In the genomic region with DNA sequence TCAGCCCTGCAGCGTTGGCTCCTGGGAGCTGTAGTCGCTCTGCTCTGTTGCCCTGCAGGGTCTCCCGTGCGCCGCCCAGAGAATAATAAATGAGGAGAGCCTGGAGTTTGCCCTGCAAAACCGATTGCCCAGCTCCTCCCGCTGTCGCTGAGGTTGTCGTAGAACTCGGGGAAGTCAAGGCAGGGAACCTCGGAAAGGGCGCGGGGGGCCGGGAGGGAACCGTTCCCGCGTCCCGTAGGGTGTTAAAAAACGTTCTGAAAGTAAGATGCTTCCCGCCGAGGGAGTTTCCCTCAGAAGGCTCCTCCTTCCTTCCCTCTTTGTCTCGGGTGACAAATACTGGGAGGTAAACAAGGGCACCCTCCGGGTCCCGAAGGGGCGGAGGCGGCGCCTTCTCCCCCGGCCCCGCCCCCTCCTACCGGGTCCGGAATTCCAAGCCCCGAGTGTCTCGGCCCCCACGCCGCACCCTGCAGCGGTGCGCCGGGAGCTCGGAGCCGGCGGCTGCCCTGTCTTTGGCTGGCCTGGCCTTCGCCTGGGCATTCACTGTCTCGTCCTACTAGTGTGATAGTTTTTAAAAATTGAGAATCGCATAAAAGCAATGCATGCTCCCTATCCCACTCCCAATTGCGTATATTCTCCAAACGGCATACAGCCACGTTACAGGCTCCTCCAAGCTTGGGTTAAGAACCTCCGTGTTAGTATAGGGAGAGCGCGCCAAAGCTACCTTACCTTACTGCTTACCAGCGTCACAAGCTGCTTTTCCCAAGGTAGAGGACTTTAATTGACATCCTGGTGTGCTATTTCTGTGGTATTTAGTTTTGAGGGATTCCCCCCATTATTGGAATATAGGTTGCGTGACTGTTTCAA, we compare ENCODE assay signal across 1 cellular context.
A peak's percentile ranks its signal among the peaks of the same experiment; 100 is the strongest.
TF ChIP-seq lines count a peak whose summit lies in the region.

No MANE protein-coding gene starts in this region.

TF ChIP-seq in HepG2, 621 proteins besides CTCF, POLR2A, EP300 and RAD21 (continued from another document and continues in another):
- TF ChIP-seq, protein P1, sequence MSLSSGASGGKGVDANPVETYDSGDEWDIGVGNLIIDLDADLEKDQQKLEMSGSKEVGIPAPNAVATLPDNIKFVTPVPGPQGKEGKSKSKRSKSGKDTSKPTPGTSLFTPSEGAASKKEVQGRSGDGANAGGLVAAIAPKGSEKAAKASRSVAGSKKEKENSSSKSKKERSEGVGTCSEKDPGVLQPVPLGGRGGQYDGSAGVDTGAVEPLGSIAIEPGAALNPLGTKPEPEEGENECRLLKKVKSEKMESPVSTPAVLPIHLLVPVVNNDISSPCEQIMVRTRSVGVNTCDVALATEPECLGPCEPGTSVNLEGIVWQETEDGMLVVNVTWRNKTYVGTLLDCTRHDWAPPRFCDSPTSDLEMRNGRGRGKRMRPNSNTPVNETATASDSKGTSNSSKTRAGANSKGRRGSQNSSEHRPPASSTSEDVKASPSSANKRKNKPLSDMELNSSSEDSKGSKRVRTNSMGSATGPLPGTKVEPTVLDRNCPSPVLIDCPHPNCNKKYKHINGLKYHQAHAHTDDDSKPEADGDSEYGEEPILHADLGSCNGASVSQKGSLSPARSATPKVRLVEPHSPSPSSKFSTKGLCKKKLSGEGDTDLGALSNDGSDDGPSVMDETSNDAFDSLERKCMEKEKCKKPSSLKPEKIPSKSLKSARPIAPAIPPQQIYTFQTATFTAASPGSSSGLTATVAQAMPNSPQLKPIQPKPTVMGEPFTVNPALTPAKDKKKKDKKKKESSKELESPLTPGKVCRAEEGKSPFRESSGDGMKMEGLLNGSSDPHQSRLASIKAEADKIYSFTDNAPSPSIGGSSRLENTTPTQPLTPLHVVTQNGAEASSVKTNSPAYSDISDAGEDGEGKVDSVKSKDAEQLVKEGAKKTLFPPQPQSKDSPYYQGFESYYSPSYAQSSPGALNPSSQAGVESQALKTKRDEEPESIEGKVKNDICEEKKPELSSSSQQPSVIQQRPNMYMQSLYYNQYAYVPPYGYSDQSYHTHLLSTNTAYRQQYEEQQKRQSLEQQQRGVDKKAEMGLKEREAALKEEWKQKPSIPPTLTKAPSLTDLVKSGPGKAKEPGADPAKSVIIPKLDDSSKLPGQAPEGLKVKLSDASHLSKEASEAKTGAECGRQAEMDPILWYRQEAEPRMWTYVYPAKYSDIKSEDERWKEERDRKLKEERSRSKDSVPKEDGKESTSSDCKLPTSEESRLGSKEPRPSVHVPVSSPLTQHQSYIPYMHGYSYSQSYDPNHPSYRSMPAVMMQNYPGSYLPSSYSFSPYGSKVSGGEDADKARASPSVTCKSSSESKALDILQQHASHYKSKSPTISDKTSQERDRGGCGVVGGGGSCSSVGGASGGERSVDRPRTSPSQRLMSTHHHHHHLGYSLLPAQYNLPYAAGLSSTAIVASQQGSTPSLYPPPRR (CRISPR knock-in tag; IDR thresholded peaks at IDR 0.05; ENCODE audit: borderline replicate concordance), result no peak
- TF ChIP-seq NCOA2 (CRISPR knock-in tag; IDR thresholded peaks at IDR 0.05), result no peak
- TF ChIP-seq BORCS8-MEF2B (CRISPR knock-in tag; IDR thresholded peaks at IDR 0.05), result no peak
- TF ChIP-seq ZNF143 (CRISPR knock-in tag; IDR thresholded peaks at IDR 0.05), result peak; percentile 82; the same call in 1 of the 2 replicates
- TF ChIP-seq, protein P2, sequence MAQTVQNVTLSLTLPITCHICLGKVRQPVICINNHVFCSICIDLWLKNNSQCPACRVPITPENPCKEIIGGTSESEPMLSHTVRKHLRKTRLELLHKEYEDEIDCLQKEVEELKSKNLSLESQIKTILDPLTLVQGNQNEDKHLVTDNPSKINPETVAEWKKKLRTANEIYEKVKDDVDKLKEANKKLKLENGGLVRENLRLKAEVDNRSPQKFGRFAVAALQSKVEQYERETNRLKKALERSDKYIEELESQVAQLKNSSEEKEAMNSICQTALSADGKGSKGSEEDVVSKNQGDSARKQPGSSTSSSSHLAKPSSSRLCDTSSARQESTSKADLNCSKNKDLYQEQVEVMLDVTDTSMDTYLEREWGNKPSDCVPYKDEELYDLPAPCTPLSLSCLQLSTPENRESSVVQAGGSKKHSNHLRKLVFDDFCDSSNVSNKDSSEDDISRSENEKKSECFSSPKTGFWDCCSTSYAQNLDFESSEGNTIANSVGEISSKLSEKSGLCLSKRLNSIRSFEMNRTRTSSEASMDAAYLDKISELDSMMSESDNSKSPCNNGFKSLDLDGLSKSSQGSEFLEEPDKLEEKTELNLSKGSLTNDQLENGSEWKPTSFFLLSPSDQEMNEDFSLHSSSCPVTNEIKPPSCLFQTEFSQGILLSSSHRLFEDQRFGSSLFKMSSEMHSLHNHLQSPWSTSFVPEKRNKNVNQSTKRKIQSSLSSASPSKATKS (CRISPR knock-in tag; IDR thresholded peaks at IDR 0.05), result no peak
- no peak; the same call in 1 of the 2 replicates for TF ChIP-seq NAIF1 (CRISPR knock-in tag; IDR thresholded peaks at IDR 0.05; ENCODE audit: borderline replicate concordance)
- TF ChIP-seq ZNF589 (CRISPR knock-in tag; conservative IDR thresholded peaks at IDR 0.05), result no peak
- TF ChIP-seq ZNF296 (CRISPR knock-in tag; conservative IDR thresholded peaks at IDR 0.05), result no peak
- no peak for TF ChIP-seq FOXP1 (IDR thresholded peaks at IDR 0.05)
- TF ChIP-seq FOXP1 (CRISPR knock-in tag; IDR thresholded peaks at IDR 0.05), result peak; percentile 13; the same call in 1 of the 2 replicates
- TF ChIP-seq PAF1 (CRISPR knock-in tag; IDR thresholded peaks at IDR 0.05), result no peak
- TF ChIP-seq, protein P3, sequence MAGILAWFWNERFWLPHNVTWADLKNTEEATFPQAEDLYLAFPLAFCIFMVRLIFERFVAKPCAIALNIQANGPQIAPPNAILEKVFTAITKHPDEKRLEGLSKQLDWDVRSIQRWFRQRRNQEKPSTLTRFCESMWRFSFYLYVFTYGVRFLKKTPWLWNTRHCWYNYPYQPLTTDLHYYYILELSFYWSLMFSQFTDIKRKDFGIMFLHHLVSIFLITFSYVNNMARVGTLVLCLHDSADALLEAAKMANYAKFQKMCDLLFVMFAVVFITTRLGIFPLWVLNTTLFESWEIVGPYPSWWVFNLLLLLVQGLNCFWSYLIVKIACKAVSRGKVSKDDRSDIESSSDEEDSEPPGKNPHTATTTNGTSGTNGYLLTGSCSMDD (CRISPR knock-in tag; IDR thresholded peaks at IDR 0.05), result no peak
- TF ChIP-seq, protein P4, sequence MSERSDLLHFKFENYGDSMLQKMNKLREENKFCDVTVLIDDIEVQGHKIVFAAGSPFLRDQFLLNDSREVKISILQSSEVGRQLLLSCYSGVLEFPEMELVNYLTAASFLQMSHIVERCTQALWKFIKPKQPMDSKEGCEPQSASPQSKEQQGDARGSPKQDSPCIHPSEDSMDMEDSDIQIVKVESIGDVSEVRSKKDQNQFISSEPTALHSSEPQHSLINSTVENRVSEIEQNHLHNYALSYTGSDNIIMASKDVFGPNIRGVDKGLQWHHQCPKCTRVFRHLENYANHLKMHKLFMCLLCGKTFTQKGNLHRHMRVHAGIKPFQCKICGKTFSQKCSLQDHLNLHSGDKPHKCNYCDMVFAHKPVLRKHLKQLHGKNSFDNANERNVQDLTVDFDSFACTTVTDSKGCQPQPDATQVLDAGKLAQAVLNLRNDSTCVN (CRISPR knock-in tag; IDR thresholded peaks at IDR 0.05; ENCODE audit: borderline replicate concordance), result no peak
- no peak for TF ChIP-seq TAF1 (CRISPR knock-in tag; IDR thresholded peaks at IDR 0.05)
- TF ChIP-seq, protein P5, sequence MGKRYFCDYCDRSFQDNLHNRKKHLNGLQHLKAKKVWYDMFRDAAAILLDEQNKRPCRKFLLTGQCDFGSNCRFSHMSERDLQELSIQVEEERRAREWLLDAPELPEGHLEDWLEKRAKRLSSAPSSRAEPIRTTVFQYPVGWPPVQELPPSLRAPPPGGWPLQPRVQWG (CRISPR knock-in tag; IDR thresholded peaks at IDR 0.05; ENCODE audit: borderline replicate concordance, low read depth), result no peak
- TF ChIP-seq CBX5 (CRISPR knock-in tag; IDR thresholded peaks at IDR 0.05; ENCODE audit: borderline replicate concordance), result no peak
- no peak for TF ChIP-seq SCMH1 (CRISPR knock-in tag; IDR thresholded peaks at IDR 0.05; ENCODE audit: borderline replicate concordance)
- TF ChIP-seq ZSCAN20 (CRISPR knock-in tag; IDR thresholded peaks at IDR 0.05; ENCODE audit: borderline replicate concordance), result 0 out of 2 replicates have a peak, but pooled peaks have one; percentile 39
- TF ChIP-seq, protein P6, sequence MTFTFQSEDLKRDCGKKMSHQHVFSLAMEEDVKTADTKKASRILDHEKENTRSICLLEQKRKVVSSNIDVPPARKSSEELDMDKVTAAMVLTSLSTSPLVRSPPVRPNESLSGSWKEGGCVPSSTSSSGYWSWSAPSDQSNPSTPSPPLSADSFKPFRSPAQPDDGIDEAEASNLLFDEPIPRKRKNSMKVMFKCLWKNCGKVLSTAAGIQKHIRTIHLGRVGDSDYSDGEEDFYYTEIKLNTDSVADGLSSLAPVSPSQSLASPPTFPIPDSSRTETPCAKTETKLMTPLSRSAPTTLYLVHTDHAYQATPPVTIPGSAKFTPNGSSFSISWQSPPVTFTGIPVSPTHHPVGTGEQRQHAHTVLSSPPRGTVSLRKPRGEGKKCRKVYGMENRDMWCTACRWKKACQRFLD (CRISPR knock-in tag; IDR thresholded peaks at IDR 0.05; ENCODE audit: borderline replicate concordance), result no peak
- peak; percentile 20 for TF ChIP-seq XRCC5 (optimal IDR thresholded peaks at IDR 0.05; ENCODE audit: low read length)
- no peak for TF ChIP-seq ZMYM3 (CRISPR knock-in tag; IDR thresholded peaks at IDR 0.05)
- peak; percentile 38; the same call in 1 of the 2 replicates for TF ChIP-seq ZNF605 (CRISPR knock-in tag; IDR thresholded peaks at IDR 0.05)
- no peak for TF ChIP-seq ZNF350 (CRISPR knock-in tag; IDR thresholded peaks at IDR 0.05; ENCODE audit: borderline replicate concordance, low read depth)
- TF ChIP-seq, protein P7, sequence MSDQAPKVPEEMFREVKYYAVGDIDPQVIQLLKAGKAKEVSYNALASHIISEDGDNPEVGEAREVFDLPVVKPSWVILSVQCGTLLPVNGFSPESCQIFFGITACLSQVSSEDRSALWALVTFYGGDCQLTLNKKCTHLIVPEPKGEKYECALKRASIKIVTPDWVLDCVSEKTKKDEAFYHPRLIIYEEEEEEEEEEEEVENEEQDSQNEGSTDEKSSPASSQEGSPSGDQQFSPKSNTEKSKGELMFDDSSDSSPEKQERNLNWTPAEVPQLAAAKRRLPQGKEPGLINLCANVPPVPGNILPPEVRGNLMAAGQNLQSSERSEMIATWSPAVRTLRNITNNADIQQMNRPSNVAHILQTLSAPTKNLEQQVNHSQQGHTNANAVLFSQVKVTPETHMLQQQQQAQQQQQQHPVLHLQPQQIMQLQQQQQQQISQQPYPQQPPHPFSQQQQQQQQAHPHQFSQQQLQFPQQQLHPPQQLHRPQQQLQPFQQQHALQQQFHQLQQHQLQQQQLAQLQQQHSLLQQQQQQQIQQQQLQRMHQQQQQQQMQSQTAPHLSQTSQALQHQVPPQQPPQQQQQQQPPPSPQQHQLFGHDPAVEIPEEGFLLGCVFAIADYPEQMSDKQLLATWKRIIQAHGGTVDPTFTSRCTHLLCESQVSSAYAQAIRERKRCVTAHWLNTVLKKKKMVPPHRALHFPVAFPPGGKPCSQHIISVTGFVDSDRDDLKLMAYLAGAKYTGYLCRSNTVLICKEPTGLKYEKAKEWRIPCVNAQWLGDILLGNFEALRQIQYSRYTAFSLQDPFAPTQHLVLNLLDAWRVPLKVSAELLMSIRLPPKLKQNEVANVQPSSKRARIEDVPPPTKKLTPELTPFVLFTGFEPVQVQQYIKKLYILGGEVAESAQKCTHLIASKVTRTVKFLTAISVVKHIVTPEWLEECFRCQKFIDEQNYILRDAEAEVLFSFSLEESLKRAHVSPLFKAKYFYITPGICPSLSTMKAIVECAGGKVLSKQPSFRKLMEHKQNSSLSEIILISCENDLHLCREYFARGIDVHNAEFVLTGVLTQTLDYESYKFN (CRISPR knock-in tag; conservative IDR thresholded peaks at IDR 0.05), result no peak; the same call in 1 of the 2 replicates
- peak; percentile 64; the same call in 1 of the 2 replicates for TF ChIP-seq SIN3A (IDR thresholded peaks at IDR 0.05; ENCODE audit: borderline replicate concordance, low read depth, low read length)
- TF ChIP-seq ISX (CRISPR knock-in tag; conservative IDR thresholded peaks at IDR 0.05), result no peak
- no peak for TF ChIP-seq DPF2 (CRISPR knock-in tag; IDR thresholded peaks at IDR 0.05; ENCODE audit: borderline replicate concordance, low read depth)
- TF ChIP-seq TGIF2 (CRISPR knock-in tag; IDR thresholded peaks at IDR 0.05), result no peak
- no peak for TF ChIP-seq ARNT (IDR thresholded peaks at IDR 0.05)
- no peak for TF ChIP-seq SNAI1 (CRISPR knock-in tag; IDR thresholded peaks at IDR 0.05; ENCODE audit: borderline replicate concordance)
- no peak for TF ChIP-seq ZFP82 (CRISPR knock-in tag; IDR thresholded peaks at IDR 0.05; ENCODE audit: borderline replicate concordance)
- TF ChIP-seq, protein P8, sequence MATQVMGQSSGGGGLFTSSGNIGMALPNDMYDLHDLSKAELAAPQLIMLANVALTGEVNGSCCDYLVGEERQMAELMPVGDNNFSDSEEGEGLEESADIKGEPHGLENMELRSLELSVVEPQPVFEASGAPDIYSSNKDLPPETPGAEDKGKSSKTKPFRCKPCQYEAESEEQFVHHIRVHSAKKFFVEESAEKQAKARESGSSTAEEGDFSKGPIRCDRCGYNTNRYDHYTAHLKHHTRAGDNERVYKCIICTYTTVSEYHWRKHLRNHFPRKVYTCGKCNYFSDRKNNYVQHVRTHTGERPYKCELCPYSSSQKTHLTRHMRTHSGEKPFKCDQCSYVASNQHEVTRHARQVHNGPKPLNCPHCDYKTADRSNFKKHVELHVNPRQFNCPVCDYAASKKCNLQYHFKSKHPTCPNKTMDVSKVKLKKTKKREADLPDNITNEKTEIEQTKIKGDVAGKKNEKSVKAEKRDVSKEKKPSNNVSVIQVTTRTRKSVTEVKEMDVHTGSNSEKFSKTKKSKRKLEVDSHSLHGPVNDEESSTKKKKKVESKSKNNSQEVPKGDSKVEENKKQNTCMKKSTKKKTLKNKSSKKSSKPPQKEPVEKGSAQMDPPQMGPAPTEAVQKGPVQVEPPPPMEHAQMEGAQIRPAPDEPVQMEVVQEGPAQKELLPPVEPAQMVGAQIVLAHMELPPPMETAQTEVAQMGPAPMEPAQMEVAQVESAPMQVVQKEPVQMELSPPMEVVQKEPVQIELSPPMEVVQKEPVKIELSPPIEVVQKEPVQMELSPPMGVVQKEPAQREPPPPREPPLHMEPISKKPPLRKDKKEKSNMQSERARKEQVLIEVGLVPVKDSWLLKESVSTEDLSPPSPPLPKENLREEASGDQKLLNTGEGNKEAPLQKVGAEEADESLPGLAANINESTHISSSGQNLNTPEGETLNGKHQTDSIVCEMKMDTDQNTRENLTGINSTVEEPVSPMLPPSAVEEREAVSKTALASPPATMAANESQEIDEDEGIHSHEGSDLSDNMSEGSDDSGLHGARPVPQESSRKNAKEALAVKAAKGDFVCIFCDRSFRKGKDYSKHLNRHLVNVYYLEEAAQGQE (IDR thresholded peaks at IDR 0.05; ENCODE audit: borderline replicate concordance in 1 of 2, low read depth in 1 of 2, low read length in 2 of 2), result peak in 1 of 2 experiments; percentile 8; a peak in 1 of 4 replicates
- TF ChIP-seq NR3C1 (CRISPR knock-in tag; IDR thresholded peaks at IDR 0.05), result no peak
- TF ChIP-seq BRD4 (CRISPR knock-in tag; IDR thresholded peaks at IDR 0.05), result no peak
